In the genomic region with DNA sequence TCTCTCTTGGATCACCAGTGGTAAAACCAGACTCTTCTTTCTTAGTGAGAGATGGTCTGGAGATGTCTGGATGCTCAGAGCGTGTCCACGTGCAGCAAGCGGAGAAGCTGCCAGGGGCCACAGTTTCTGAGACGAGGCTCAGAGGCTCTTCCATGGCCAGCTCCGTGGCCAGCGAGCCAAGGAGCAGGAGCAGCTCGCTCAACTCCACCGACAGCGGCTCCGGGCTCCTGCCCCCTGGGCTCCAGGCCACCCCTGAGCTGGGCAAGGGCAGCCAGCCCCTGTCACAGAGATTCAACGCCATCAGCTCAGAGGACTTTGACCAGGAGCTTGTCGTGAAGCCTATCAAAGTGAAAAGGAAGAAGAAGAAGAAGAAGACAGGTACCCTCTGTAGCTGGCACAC, we compare ENCODE assay signal across 37 cellular contexts.
"Had no signal": no experiment of that assay in that cellular context is flagged by ENCODE, and none has a peak within 500 bp of the region (broad histone marks: within the 10 kb centered on the region; RNA-seq: fewer than 3 reads in every experiment).

No MANE protein-coding gene starts in this region.

- H3K36me3 ChIP-seq: breast epithelium, cardiac muscle cell had no signal

- H3K36me3 Mint-ChIP-seq: activated naive CD4-positive, alpha-beta T cell treated with anti-CD3 and anti-CD28 coated beads, Interleukin-2, amount 50 U/mL, for 72 hours; activated naive CD8-positive, alpha-beta T cell treated with anti-CD3 and anti-CD28 coated beads for 36 hours had no signal

- H3K4me3 ChIP-seq: adrenal gland, body of pancreas, breast epithelium, cardiac muscle cell had no signal

- H3K27ac ChIP-seq: adrenal gland, body of pancreas, brain microvascular endothelial cell, breast epithelium, cardiac muscle cell, VCaP had no signal

- H3K4me3 Mint-ChIP-seq: activated CD4-positive, alpha-beta T cell treated with anti-CD3 and anti-CD28 coated beads for 36 hours; activated CD4-positive, alpha-beta T cell treated with anti-CD3 and anti-CD28 coated beads, Interleukin-2, amount 10 ng/mL, durations not matched to agents 7 days and 5 days; activated CD8-positive, alpha-beta T cell treated with anti-CD3 and anti-CD28 coated beads for 36 hours; activated naive CD4-positive, alpha-beta T cell treated with anti-CD3 and anti-CD28 coated beads for 36 hours; activated naive CD8-positive, alpha-beta T cell treated with anti-CD3 and anti-CD28 coated beads for 36 hours; activated T-cell treated with anti-CD3 and anti-CD28 coated beads, Interleukin-2, amount 50 U/mL, for 4 hours; activated T-cell treated with anti-CD3 and anti-CD28 coated beads, Interleukin-2, amount 50 U/mL, for 72 hours; activated T-helper 1 cell treated with anti-CD3 and anti-CD28 coated beads, Interleukin-12 subunit alpha, Interleukin-12 subunit beta, Interleukin-2, Interleukin-4 antibody, amounts not matched to agents 30 ng/mL and 10 ng/mL and 1 ng/mL, durations not matched to agents 14 hours and 24 hours and 36 hours; activated T-helper 17 cell treated with anti-CD3 and anti-CD28 coated beads, Interleukin-2, amount 50 U/mL, for 72 hours; central memory CD8-positive, alpha-beta T cell; T-cell; T-helper 1 cell treated with Interleukin-12 subunit alpha and Interleukin-12 subunit beta and Interleukin-4 antibody, amounts not matched to agents 30 μg/mL and 1 μg/mL, for 36 hours; T-helper 2 cell treated with Interferon-gamma antibody and Interleukin-4, amounts not matched to agents 5 μg/mL and 100 μg/mL, for 36 hours had no signal

- H3K27ac Mint-ChIP-seq: activated CD4-positive, alpha-beta T cell treated with anti-CD3 and anti-CD28 coated beads for 36 hours; activated CD4-positive, alpha-beta T cell treated with anti-CD3 and anti-CD28 coated beads, Interleukin-2, amount 10 ng/mL, durations not matched to agents 7 days and 5 days; activated CD8-positive, alpha-beta T cell treated with anti-CD3 and anti-CD28 coated beads for 36 hours; activated naive CD4-positive, alpha-beta T cell treated with anti-CD3 and anti-CD28 coated beads for 36 hours; activated naive CD4-positive, alpha-beta T cell treated with anti-CD3 and anti-CD28 coated beads, Interleukin-2, amount 50 U/mL, for 72 hours; activated naive CD8-positive, alpha-beta T cell treated with anti-CD3 and anti-CD28 coated beads for 36 hours; activated T-cell treated with anti-CD3 and anti-CD28 coated beads, Interleukin-2, amount 50 U/mL, for 72 hours; activated T-helper 1 cell treated with anti-CD3 and anti-CD28 coated beads, Interleukin-12 subunit alpha, Interleukin-12 subunit beta, Interleukin-2, Interleukin-4 antibody, amounts not matched to agents 30 ng/mL and 10 ng/mL and 1 ng/mL, durations not matched to agents 14 hours and 24 hours and 36 hours; activated T-helper 17 cell treated with anti-CD3 and anti-CD28 coated beads, Interleukin-2, amount 50 U/mL, for 72 hours; T-cell; T-helper 1 cell treated with Interleukin-12 subunit alpha and Interleukin-12 subunit beta and Interleukin-4 antibody, amounts not matched to agents 30 μg/mL and 1 μg/mL, for 36 hours; T-helper 2 cell treated with Interferon-gamma antibody and Interleukin-4, amounts not matched to agents 5 μg/mL and 100 μg/mL, for 36 hours had no signal

- H3K9me3 ChIP-seq: adrenal gland, body of pancreas, breast epithelium had no signal

- H3K9me3 Mint-ChIP-seq: activated CD4-positive, alpha-beta T cell treated with anti-CD3 and anti-CD28 coated beads, Interleukin-2, amount 10 ng/mL, durations not matched to agents 7 days and 5 days; activated CD8-positive, alpha-beta T cell treated with anti-CD3 and anti-CD28 coated beads for 36 hours; activated naive CD4-positive, alpha-beta T cell treated with anti-CD3 and anti-CD28 coated beads for 36 hours; activated naive CD4-positive, alpha-beta T cell treated with anti-CD3 and anti-CD28 coated beads, Interleukin-2, amount 50 U/mL, for 72 hours; activated naive CD8-positive, alpha-beta T cell treated with anti-CD3 and anti-CD28 coated beads for 36 hours; activated T-cell treated with anti-CD3 and anti-CD28 coated beads, Interleukin-2, amount 50 U/mL, for 4 hours; activated T-cell treated with anti-CD3 and anti-CD28 coated beads, Interleukin-2, amount 50 U/mL, for 72 hours; activated T-helper 1 cell treated with anti-CD3 and anti-CD28 coated beads, Interleukin-12 subunit alpha, Interleukin-12 subunit beta, Interleukin-2, Interleukin-4 antibody, amounts not matched to agents 30 ng/mL and 10 ng/mL and 1 ng/mL, durations not matched to agents 14 hours and 24 hours and 36 hours; activated T-helper 17 cell treated with anti-CD3 and anti-CD28 coated beads, Interleukin-2, amount 50 U/mL, for 72 hours; central memory CD8-positive, alpha-beta T cell; T-cell; T-helper 1 cell treated with Interleukin-12 subunit alpha and Interleukin-12 subunit beta and Interleukin-4 antibody, amounts not matched to agents 30 μg/mL and 1 μg/mL, for 36 hours; T-helper 2 cell treated with Interferon-gamma antibody and Interleukin-4, amounts not matched to agents 5 μg/mL and 100 μg/mL, for 36 hours had no signal

- H3K27me3 ChIP-seq: adrenal gland, body of pancreas, brain microvascular endothelial cell, breast epithelium, cardiac muscle cell had no signal

- H3K4me1 ChIP-seq: adrenal gland, body of pancreas, breast epithelium had no signal

- ATAC-seq: activated CD4-positive, alpha-beta T cell treated with anti-CD3 and anti-CD28 coated beads for 36 hours; activated CD4-positive, CD25-positive, alpha-beta regulatory T cell treated with anti-CD3 and anti-CD28 coated beads, Interleukin-2, amount 50 U/mL, for 24 hours; activated CD8-positive, alpha-beta T cell treated with anti-CD3 and anti-CD28 coated beads for 36 hours; activated naive CD4-positive, alpha-beta T cell treated with anti-CD3 and anti-CD28 coated beads, Interleukin-2, amount 50 U/mL, for 72 hours; activated T-cell treated with anti-CD3 and anti-CD28 coated beads, Interleukin-2, amount 50 U/mL, for 4 hours; activated T-cell treated with anti-CD3 and anti-CD28 coated beads, Interleukin-2, amount 50 U/mL, for 72 hours; activated T-helper 17 cell treated with anti-CD3 and anti-CD28 coated beads, Interleukin-2, amount 50 U/mL, for 72 hours; body of pancreas; T-cell had no signal

- DNase-seq: activated CD4-positive, alpha-beta T cell treated with anti-CD3 and anti-CD28 coated beads for 1 hour; activated CD4-positive, alpha-beta T cell treated with anti-CD3 and anti-CD28 coated beads for 36 hours; activated CD4-positive, alpha-beta T cell treated with anti-CD3 and anti-CD28 coated beads for 48 hours; activated CD4-positive, alpha-beta T cell treated with anti-CD3 and anti-CD28 coated beads, Interleukin-2, amount 10 ng/mL, durations not matched to agents 7 days and 5 days; activated CD4-positive, alpha-beta T cell treated with anti-CD3 and anti-CD28 coated beads, Interleukin-2, amount 50 U/mL, for 48 hours; activated CD4-positive, CD25-positive, alpha-beta regulatory T cell; activated CD8-positive, alpha-beta memory T cell treated with anti-CD3 and anti-CD28 coated beads, Interleukin-2, amount 50 U/mL, for 4 hours; activated CD8-positive, alpha-beta T cell treated with anti-CD3 and anti-CD28 coated beads for 36 hours; activated effector memory CD4-positive, alpha-beta T cell treated with anti-CD3 and anti-CD28 coated beads, Interleukin-2, amount 50 U/mL, for 16 hours; activated gamma-delta T cell treated with Interleukin-2 at 50 U/mL for 16 hours; activated naive CD4-positive, alpha-beta T cell; activated naive CD4-positive, alpha-beta T cell treated with anti-CD3 and anti-CD28 coated beads for 36 hours; activated naive CD4-positive, alpha-beta T cell treated with anti-CD3 and anti-CD28 coated beads, Interleukin-2, amount 50 U/mL, for 16 hours; activated naive CD8-positive, alpha-beta T cell treated with anti-CD3 and anti-CD28 coated beads for 36 hours; activated T-cell treated with anti-CD3 and anti-CD28 coated beads for 4 hours; activated T-cell treated with anti-CD3 and anti-CD28 coated beads, Interleukin-2, amount 50 U/mL, for 1 hour; activated T-cell treated with anti-CD3 and anti-CD28 coated beads, Interleukin-2, amount 50 U/mL, for 4 hours; activated T-cell treated with anti-CD3 and anti-CD28 coated beads, Interleukin-2, amount 50 U/mL, for 72 hours; adrenal gland; amniotic stem cell; body of pancreas; brain microvascular endothelial cell; caudate nucleus; cerebellar nuclear complex; T-cell; T-helper 2 cell; T-helper 9 cell had no signal

- H3K27me3 Mint-ChIP-seq: activated CD4-positive, alpha-beta T cell treated with anti-CD3 and anti-CD28 coated beads for 36 hours; activated CD4-positive, alpha-beta T cell treated with anti-CD3 and anti-CD28 coated beads, Interleukin-2, amount 10 ng/mL, durations not matched to agents 7 days and 5 days; activated CD8-positive, alpha-beta T cell treated with anti-CD3 and anti-CD28 coated beads for 36 hours; activated naive CD8-positive, alpha-beta T cell treated with anti-CD3 and anti-CD28 coated beads for 36 hours; activated T-helper 17 cell treated with anti-CD3 and anti-CD28 coated beads, Interleukin-2, amount 50 U/mL, for 72 hours; central memory CD8-positive, alpha-beta T cell; T-cell had no signal

- H3K4me1 Mint-ChIP-seq: activated CD4-positive, alpha-beta T cell treated with anti-CD3 and anti-CD28 coated beads for 36 hours; activated CD4-positive, alpha-beta T cell treated with anti-CD3 and anti-CD28 coated beads, Interleukin-2, amount 10 ng/mL, durations not matched to agents 7 days and 5 days; activated naive CD8-positive, alpha-beta T cell treated with anti-CD3 and anti-CD28 coated beads for 36 hours; activated T-helper 17 cell treated with anti-CD3 and anti-CD28 coated beads, Interleukin-2, amount 50 U/mL, for 72 hours; central memory CD8-positive, alpha-beta T cell; T-cell had no signal
